ENCODE assay signal across 19 cellular contexts in the genomic region with DNA sequence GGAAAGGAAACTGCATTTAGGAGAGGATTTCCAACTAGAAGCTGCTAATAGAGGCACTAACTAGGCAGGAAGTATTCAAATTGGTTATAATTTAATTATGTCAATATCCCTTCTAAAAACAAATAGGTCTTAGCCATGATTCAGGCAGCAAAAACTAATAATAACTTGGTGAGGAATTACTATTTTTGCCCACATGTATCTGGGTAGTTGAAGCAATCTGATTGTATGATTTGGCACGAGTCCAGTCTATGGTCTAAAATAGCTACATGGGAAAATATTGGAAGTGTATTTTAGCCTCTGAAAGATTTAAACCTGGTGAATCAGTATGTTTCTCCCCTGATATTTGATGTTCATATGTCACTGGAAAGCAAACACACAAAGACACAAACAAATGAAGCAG.
"Had no signal": no experiment of that assay in that cellular context is flagged by ENCODE, and none has a peak within 500 bp of the region (broad histone marks: within the 10 kb centered on the region; RNA-seq: fewer than 3 reads in every experiment).

No MANE protein-coding gene starts in this region.

- H3K27me3 Mint-ChIP-seq: activated CD4-positive, alpha-beta memory T cell treated with anti-CD3 and anti-CD28 coated beads, Interleukin-2, amount 10 ng/mL, durations not matched to agents 7 days and 5 days had no signal

- DNase-seq: activated CD4-positive, alpha-beta memory T cell treated with anti-CD3 and anti-CD28 coated beads, Interleukin-2, amount 10 ng/mL, durations not matched to agents 7 days and 5 days; activated CD4-positive, alpha-beta T cell treated with anti-CD3 and anti-CD28 coated beads for 36 hours; activated gamma-delta T cell treated with Interleukin-2 at 50 U/mL for 16 hours; activated naive CD8-positive, alpha-beta T cell treated with anti-CD3 and anti-CD28 coated beads for 36 hours; activated T-cell treated with anti-CD3 and anti-CD28 coated beads, Interleukin-2, amount 50 U/mL, for 72 hours; anterior cingulate cortex; central memory CD4-positive, alpha-beta T cell; endodermal cell; erythroblast; hypothalamus; retina; small intestine; stomach; T-helper 9 cell; thyroid gland; WERI-Rb-1 had no signal

- H3K27me3 ChIP-seq: stomach, thyroid gland, vagina had no signal

- H3K4me1 ChIP-seq: parathyroid adenoma, stomach, thyroid gland, vagina had no signal

- H3K9me3 ChIP-seq: stomach, thyroid gland, vagina had no signal

- H3K9me3 Mint-ChIP-seq: activated CD4-positive, alpha-beta memory T cell treated with anti-CD3 and anti-CD28 coated beads, Interleukin-2, amount 10 ng/mL, durations not matched to agents 7 days and 5 days; activated naive CD8-positive, alpha-beta T cell treated with anti-CD3 and anti-CD28 coated beads for 36 hours; activated T-cell treated with anti-CD3 and anti-CD28 coated beads, Interleukin-2, amount 50 U/mL, for 72 hours; dendritic cell treated with granulocyte-macrophage colony-stimulating factor and Interleukin-4, amounts not matched to agents 40 ng/mL and 50 ng/mL, for 4 days had no signal

- H3K4me3 Mint-ChIP-seq: activated CD4-positive, alpha-beta memory T cell treated with anti-CD3 and anti-CD28 coated beads, Interleukin-2, amount 10 ng/mL, durations not matched to agents 7 days and 5 days; activated CD4-positive, alpha-beta T cell treated with anti-CD3 and anti-CD28 coated beads for 36 hours; activated naive CD8-positive, alpha-beta T cell treated with anti-CD3 and anti-CD28 coated beads for 36 hours; activated T-cell treated with anti-CD3 and anti-CD28 coated beads, Interleukin-2, amount 50 U/mL, for 72 hours; dendritic cell treated with granulocyte-macrophage colony-stimulating factor and Interleukin-4, amounts not matched to agents 40 ng/mL and 50 ng/mL, for 4 days; endodermal cell had no signal

- H3K27ac ChIP-seq: parathyroid adenoma, stomach, thyroid gland, vagina, WERI-Rb-1 had no signal

- H3K4me3 ChIP-seq: stomach, thyroid gland, vagina had no signal

- ATAC-seq: activated CD4-positive, alpha-beta T cell treated with anti-CD3 and anti-CD28 coated beads for 36 hours; activated T-cell treated with anti-CD3 and anti-CD28 coated beads, Interleukin-2, amount 50 U/mL, for 72 hours had no signal

- H3K36me3 ChIP-seq: stomach, thyroid gland, vagina, WERI-Rb-1 had no signal

- H3K36me3 Mint-ChIP-seq: activated naive CD8-positive, alpha-beta T cell treated with anti-CD3 and anti-CD28 coated beads for 36 hours had no signal

- H3K4me1 Mint-ChIP-seq: activated CD4-positive, alpha-beta memory T cell treated with anti-CD3 and anti-CD28 coated beads, Interleukin-2, amount 10 ng/mL, durations not matched to agents 7 days and 5 days; activated CD4-positive, alpha-beta T cell treated with anti-CD3 and anti-CD28 coated beads for 36 hours; activated naive CD8-positive, alpha-beta T cell treated with anti-CD3 and anti-CD28 coated beads for 36 hours had no signal
